Comparison of ENCODE assay signal across 10 cellular contexts in the genomic region with DNA sequence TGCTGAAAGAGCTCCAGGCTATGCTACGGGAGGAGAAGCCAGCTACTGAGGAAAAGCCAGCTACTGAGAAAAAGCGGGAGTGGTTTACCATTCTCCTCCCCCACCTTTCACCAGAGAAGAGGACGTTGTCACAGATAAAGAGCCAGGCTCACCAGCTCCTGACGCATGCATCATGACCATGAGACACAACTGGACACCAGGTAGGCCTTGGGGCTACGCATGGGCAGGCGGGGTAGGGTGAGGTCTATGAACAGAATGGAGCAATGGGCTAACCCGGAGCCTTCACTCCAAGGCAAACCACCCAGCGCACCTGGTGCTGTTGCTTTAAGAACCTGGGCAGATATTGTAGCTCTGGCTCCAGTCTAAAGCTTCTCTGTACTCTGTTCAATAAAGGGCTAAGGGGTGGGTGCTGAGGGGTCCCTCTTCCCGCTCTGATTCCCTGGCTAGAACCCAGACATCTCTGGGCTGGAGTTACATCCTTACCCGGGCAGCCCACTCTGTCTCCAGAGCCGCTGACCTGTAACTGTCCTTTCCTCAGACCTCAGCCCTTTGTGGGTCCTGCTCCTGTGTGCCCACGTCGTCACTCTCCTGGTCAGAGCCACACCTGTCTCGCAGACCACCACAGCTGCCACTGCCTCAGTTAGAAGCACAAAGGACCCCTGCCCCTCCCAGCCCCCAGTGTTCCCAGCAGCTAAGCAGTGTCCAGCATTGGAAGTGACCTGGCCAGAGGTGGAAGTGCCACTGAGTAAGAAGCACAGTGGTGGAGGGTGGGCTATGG. TPM values are rescaled to one million over a fixed set of nuclear protein-coding genes. Genes with fewer than 3 reads are reported as not detected.
A peak's percentile ranks its signal among the peaks of the same experiment; 100 is the strongest.
DNase-seq lines count a peak whose midpoint lies in the region; ATAC-seq and TF ChIP-seq lines count a peak whose summit lies in the region.
"Had no signal": no experiment of that assay in that cellular context is flagged by ENCODE, and none has a peak within 500 bp of the region (broad histone marks: within the 10 kb centered on the region; RNA-seq: fewer than 3 reads in every experiment).

No MANE protein-coding gene starts in this region.

- H2BK5ac ChIP-seq in neuronal stem cell (ENCODE audit: low read length), result no peak overlapping the region

- POLR2A ChIA-PET in PC-9 (lab: Charles Lee; ENCODE audit: unreplicated experiment), result interaction anchor here (0.5 kb wide), 1 partner anchor 73 kb away, joined by 18 read pairs; no protein-coding TSS in a partner anchor

- H3K36me3 Mint-ChIP-seq in IgD-negative memory B cell, result peaks cover 16% of the 10 kb centered on the region
- peaks cover 30% of the 10 kb centered on the region for H3K36me3 Mint-ChIP-seq in effector memory CD8-positive, alpha-beta T cell (ENCODE audit: insufficient read depth)

- DNase-seq in effector memory CD8-positive, alpha-beta T cell, result no peak
- DNase-seq in neuronal stem cell (ENCODE audit: low spot score) (no peak), foreskin keratinocyte (no peak), PC-9 (no peak), NCI-H69 (lab: John Stamatoyannopoulos, UW) (no peak), WERI-Rb-1 (no peak)
- DNase-seq: activated CD4-positive, alpha-beta T cell treated with anti-CD3 and anti-CD28 coated beads for 4 hours had no signal

- no peak overlapping the region for H2AK5ac ChIP-seq in neuronal stem cell (ENCODE audit: low read depth, low read length)

- CTCF ChIA-PET in PC-9 (lab: Charles Lee), result no interaction called here

- no peak for ATAC-seq in effector memory CD8-positive, alpha-beta T cell (replicated peaks)
- ATAC-seq in foreskin keratinocyte, result no peak

- no peak overlapping the region for H2BK120ac ChIP-seq in neuronal stem cell (ENCODE audit: low read depth, low read length)

- H3K27me3 ChIP-seq in neuronal stem cell (ENCODE audit: control insufficient read depth in 3 of 3, insufficient read depth in 3 of 3, low read depth in 1 of 3, low read length in 3 of 3) (no peaks in the 10 kb centered on the region), foreskin keratinocyte (no peaks in the 10 kb centered on the region), PC-9 (ENCODE audit: insufficient read depth, low read depth) (no peaks in the 10 kb centered on the region), WERI-Rb-1 (ENCODE audit: insufficient read depth, low read depth, severe bottlenecking) (no peaks in the 10 kb centered on the region)
- H3K27me3 ChIP-seq: neural progenitor cell had no signal

- H3K36me3 ChIP-seq in neuronal stem cell (replicated peaks in 1 of 2; ENCODE audit: control insufficient read depth in 2 of 2, insufficient read depth in 2 of 2, low read length in 2 of 2), result peaks cover 45 to 77% of the 10 kb centered on the region in 2 donors
- H3K36me3 ChIP-seq in PC-9 (ENCODE audit: low read depth), result 0 out of 2 replicates have a peak, but pooled peaks cover 11% of the 10 kb centered on the region
- peaks cover 50% of the 10 kb centered on the region for H3K36me3 ChIP-seq in WERI-Rb-1
- H3K36me3 ChIP-seq: neural progenitor cell had no signal

- H3F3A ChIP-seq in PC-9 (ENCODE audit: insufficient read depth, low read depth), result peaks cover 25% of the 10 kb centered on the region; the same call in 1 of the 2 replicates

- peak overlapping the region; percentile 87 to 97 (median 97) for H3K27ac Mint-ChIP-seq in IgD-negative memory B cell
- H3K27ac Mint-ChIP-seq in effector memory CD8-positive, alpha-beta T cell, result peak overlapping the region; percentile 95 to 99
- H3K27ac Mint-ChIP-seq: neural progenitor cell had no signal

- WGBS in neuronal stem cell (ENCODE audit: extremely low coverage in 2 of 2, insufficient read length in 2 of 2, insufficient replicate concordance in 1 of 2), 2 donors, result no CpG with 5 or more reads among the region's 14 CpGs

- peaks cover 3% of the 10 kb centered on the region; the same call in 1 of the 2 replicates for H4K20me1 ChIP-seq in PC-9 (ENCODE audit: insufficient read depth)

- H2AFZ ChIP-seq in neuronal stem cell (ENCODE audit: low read length) (no peak overlapping the region), PC-9 (no peak overlapping the region)
- H2AFZ ChIP-seq: neural progenitor cell had no signal

- BruUV-seq in PC-9 (replicated peaks; lab: Mats Ljungman, UMichigan), result no TSS peak

- H3K9me2 ChIP-seq in PC-9 (ENCODE audit: insufficient read depth), result no peaks in the 10 kb centered on the region

- H4K91ac ChIP-seq in neuronal stem cell (ENCODE audit: low read depth, low read length, poor library complexity), result no peak overlapping the region

- no peaks in the 10 kb centered on the region for H3K9me3 Mint-ChIP-seq in IgD-negative memory B cell
- H3K9me3 Mint-ChIP-seq in effector memory CD8-positive, alpha-beta T cell, result no peaks in the 10 kb centered on the region
- H3K9me3 Mint-ChIP-seq: neural progenitor cell had no signal

- H3K4me3 ChIP-seq in neuronal stem cell (ENCODE audit: low read length in 2 of 2) (no peak overlapping the region), PC-9 (no peak overlapping the region), WERI-Rb-1 (ENCODE audit: low read depth, low read length) (no peak overlapping the region)
- H3K4me3 ChIP-seq: neural progenitor cell had no signal

- H3K4me3 Mint-ChIP-seq in IgD-negative memory B cell, result peak overlapping the region; percentile 89 to 97 (median 94)
- peak overlapping the region; percentile 90 to 98 for H3K4me3 Mint-ChIP-seq in effector memory CD8-positive, alpha-beta T cell
- H3K4me3 Mint-ChIP-seq: neural progenitor cell had no signal

- H3K4ac ChIP-seq in neuronal stem cell (ENCODE audit: low read length), result no peak overlapping the region

- H3K27ac ChIP-seq in 22Rv1, result 0 out of 2 replicates have a peak overlapping the region, but pooled peaks have one; percentile 13
- H3K27ac ChIP-seq in neuronal stem cell (replicated peaks; ENCODE audit: low read length), result no peak overlapping the region
- no peak overlapping the region for H3K27ac ChIP-seq in foreskin keratinocyte
- no peak overlapping the region for H3K27ac ChIP-seq in PC-9
- H3K27ac ChIP-seq in WERI-Rb-1, result no peak overlapping the region
- H3K27ac ChIP-seq: neural progenitor cell had no signal

- no peak overlapping the region for H2BK12ac ChIP-seq in neuronal stem cell (ENCODE audit: low read length)

- no peak overlapping the region for H4K8ac ChIP-seq in neuronal stem cell (ENCODE audit: low read depth, low read length)

- H3K79me2 ChIP-seq in PC-9 (ENCODE audit: low read depth), result no peaks in the 10 kb centered on the region

- no peaks in the 10 kb centered on the region for H3K27me3 Mint-ChIP-seq in IgD-negative memory B cell
- no peaks in the 10 kb centered on the region for H3K27me3 Mint-ChIP-seq in effector memory CD8-positive, alpha-beta T cell

- intact Hi-C loops in PC-9 (cut with micrococcal nuclease; ENCODE audit: unreplicated experiment), result no loop called here

- peak overlapping the region; percentile 15 for H3K9ac ChIP-seq in neuronal stem cell (ENCODE audit: low read depth, low read length, poor library complexity)
- H3K9ac ChIP-seq: neural progenitor cell had no signal

- no peak overlapping the region for H3K4me2 ChIP-seq in neuronal stem cell (ENCODE audit: insufficient read depth, low read length, poor library complexity, severe bottlenecking)
- H3K4me2 ChIP-seq in PC-9, result no peak overlapping the region
- H3K4me2 ChIP-seq: neural progenitor cell had no signal

- H3K4me1 Mint-ChIP-seq in IgD-negative memory B cell, result peaks cover 17 to 30% (median 17%) of the 10 kb centered on the region in 3 donors
- H3K4me1 Mint-ChIP-seq in effector memory CD8-positive, alpha-beta T cell (ENCODE audit: low read depth in 2 of 2), result peaks cover 29 to 30% of the 10 kb centered on the region in 2 donors

- H3K4me1 ChIP-seq in neuronal stem cell (ENCODE audit: control insufficient read depth in 2 of 2, insufficient read depth in 1 of 2, low read depth in 1 of 2, low read length in 2 of 2) (peaks cover 0 to 4% of the 10 kb centered on the region in 2 donors), foreskin keratinocyte (no peaks in the 10 kb centered on the region), PC-9 (replicated peaks; ENCODE audit: insufficient read depth) (no peaks in the 10 kb centered on the region)
- H3K4me1 ChIP-seq: neural progenitor cell had no signal

- H3K14ac ChIP-seq in neuronal stem cell (ENCODE audit: low read length), result no peak overlapping the region

- no peak overlapping the region for H2BK15ac ChIP-seq in neuronal stem cell (ENCODE audit: low read length)

- H3K23ac ChIP-seq in neuronal stem cell (ENCODE audit: low read depth, low read length, poor library complexity), result no peak overlapping the region

- TF ChIP-seq CTCF in 22Rv1 (IDR thresholded peaks at IDR 0.05), result no peak
- no peak for TF ChIP-seq CTCF in foreskin keratinocyte (conservative IDR thresholded peaks at IDR 0.05)
- no peak for TF ChIP-seq CTCF in PC-9 (conservative IDR thresholded peaks at IDR 0.05)
- no peak for TF ChIP-seq CTCF in WERI-Rb-1 (IDR thresholded peaks at IDR 0.05; ENCODE audit: low read depth, low read length)

- H3K9me3 ChIP-seq in neuronal stem cell (replicated peaks in 1 of 2; ENCODE audit: control insufficient read depth in 2 of 2, insufficient read depth in 1 of 2, low read depth in 1 of 2, low read length in 2 of 2), result no peaks in the 10 kb centered on the region
- no peaks in the 10 kb centered on the region for H3K9me3 ChIP-seq in PC-9 (ENCODE audit: insufficient read depth, low read depth)
- H3K9me3 ChIP-seq in WERI-Rb-1 (ENCODE audit: severe bottlenecking), result no peaks in the 10 kb centered on the region

- H3K18ac ChIP-seq in neuronal stem cell (ENCODE audit: low read length), result no peak overlapping the region

- peaks cover 2% of the 10 kb centered on the region for H3K79me1 ChIP-seq in neuronal stem cell (ENCODE audit: low read depth, low read length)

RNA-seq across cellular contexts. Expression of gene IL18BP, which starts 1.3 kb away (rescaled TPM):
- polyA plus RNA-seq in IgD-negative memory B cell (41.5 TPM), foreskin keratinocyte (0.74 and 0.89 TPM in 2 replicates)
- 7.6 TPM for polyA plus RNA-seq in neuronal stem cell (2013, experiment 1 of 2)
- 7.4 TPM for polyA plus RNA-seq in neuronal stem cell (2013, experiment 2 of 2)
- total RNA-seq in foreskin keratinocyte (1.4 and 1.7 TPM in 2 replicates), PC-9 (2021) (16.9 and 17.9 TPM in 2 replicates)
